Comparison of ENCODE assay signal across 28 cellular contexts in genomic region chr14:95439881-95440280, GRCh38.
"Had no signal": no experiment of that assay in that cellular context is flagged by ENCODE, and none has a peak within 500 bp of the region (broad histone marks: within the 10 kb centered on the region; RNA-seq: fewer than 3 reads in every experiment).

No MANE protein-coding gene starts in this region.

- H3K4me3 ChIP-seq: coronary artery, dorsolateral prefrontal cortex had no signal

- ATAC-seq: activated CD4-positive, CD25-positive, alpha-beta regulatory T cell treated with anti-CD3 and anti-CD28 coated beads, Interleukin-2, amount 50 U/mL, for 24 hours; activated CD8-positive, alpha-beta T cell treated with anti-CD3 and anti-CD28 coated beads for 36 hours; activated naive CD4-positive, alpha-beta T cell treated with anti-CD3 and anti-CD28 coated beads, Interleukin-2, amount 50 U/mL, for 72 hours; esophagus mucosa; T-helper 17 cell had no signal

- H3K27ac ChIP-seq: brain microvascular endothelial cell, coronary artery, WERI-Rb-1 had no signal

- H3K27me3 ChIP-seq: brain microvascular endothelial cell, dorsolateral prefrontal cortex had no signal

- DNase-seq: activated B cell treated with CpG ODN at 0.5 μM for 24 hours; activated CD4-positive, alpha-beta T cell treated with anti-CD3 and anti-CD28 coated beads for 48 hours; activated CD4-positive, alpha-beta T cell treated with anti-CD3 and anti-CD28 coated beads, Interleukin-2, amount 50 U/mL, for 1 hour; activated CD4-positive, alpha-beta T cell treated with anti-CD3 and anti-CD28 coated beads, Interleukin-2, amount 50 U/mL, for 48 hours; activated CD8-positive, alpha-beta memory T cell treated with anti-CD3 and anti-CD28 coated beads for 24 hours; activated CD8-positive, alpha-beta T cell treated with anti-CD3 and anti-CD28 coated beads for 36 hours; activated gamma-delta T cell; activated naive CD4-positive, alpha-beta T cell; activated naive CD4-positive, alpha-beta T cell treated with anti-CD3 and anti-CD28 coated beads, Interleukin-2, amount 10 ng/mL, durations not matched to agents 7 days and 5 days; activated naive CD8-positive, alpha-beta T cell treated with anti-CD3 and anti-CD28 coated beads, Interleukin-2, amount 10 ng/mL, durations not matched to agents 7 days and 5 days; activated T-cell treated with anti-CD3 and anti-CD28 coated beads, Interleukin-2, amount 50 U/mL, for 48 hours; brain microvascular endothelial cell; dorsolateral prefrontal cortex; effector memory CD4-positive, alpha-beta T cell; endodermal cell; foreskin fibroblast; head of caudate nucleus; T-helper 1 cell; T-helper 17 cell; T1000; WERI-Rb-1 had no signal

- FAIRE-seq: astrocyte, bronchial epithelial cell, frontal cortex had no signal

- H3K36me3 ChIP-seq: brain microvascular endothelial cell, WERI-Rb-1 had no signal
